In the genomic region with DNA sequence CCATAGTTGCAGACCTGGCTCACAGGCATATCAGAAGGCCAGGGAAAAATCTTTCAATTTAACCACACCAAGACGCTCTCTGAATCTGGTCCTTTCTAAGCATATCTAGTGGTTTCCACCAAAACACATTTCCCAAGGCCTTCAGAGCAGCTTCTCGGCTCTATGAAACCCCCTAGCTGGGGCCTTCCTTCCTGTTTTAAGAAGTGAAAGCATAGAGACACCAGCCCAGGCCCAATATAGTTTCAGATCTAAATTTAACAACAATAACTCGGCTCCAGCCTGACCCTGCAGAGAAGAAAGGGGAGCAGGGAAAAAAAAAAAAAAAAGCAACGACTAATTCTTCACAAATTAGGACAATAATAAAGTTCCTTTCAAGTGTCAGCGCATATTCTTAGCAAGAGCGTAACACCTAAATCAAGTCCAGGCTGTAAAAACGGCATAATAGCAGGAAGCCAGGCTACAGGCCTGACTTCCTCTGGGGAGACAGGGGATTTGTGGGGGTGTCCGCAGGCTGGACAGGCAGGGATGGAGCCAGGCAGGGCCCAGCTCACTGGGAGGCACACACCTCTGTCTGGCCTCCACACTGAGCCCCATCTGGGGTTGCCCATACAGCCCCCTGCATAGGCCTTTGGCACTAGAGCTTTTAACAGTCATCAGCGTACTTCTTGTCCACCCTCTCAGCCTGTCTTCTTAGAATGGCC, we compare ENCODE assay signal across 11 cellular contexts.
A peak's percentile ranks its signal among the peaks of the same experiment; 100 is the strongest.
DNase-seq lines count a peak whose midpoint lies in the region; ATAC-seq and TF ChIP-seq lines count a peak whose summit lies in the region.
"Had no signal": no experiment of that assay in that cellular context is flagged by ENCODE, and none has a peak within 500 bp of the region (broad histone marks: within the 10 kb centered on the region; RNA-seq: fewer than 3 reads in every experiment).

No MANE protein-coding gene starts in this region.

- no peak overlapping the region for H4K8ac ChIP-seq in mesenchymal stem cell (ENCODE audit: low read length)

- H4K91ac ChIP-seq in mesenchymal stem cell (ENCODE audit: low read length): no peak overlapping the region

- H3K23ac ChIP-seq in mesenchymal stem cell (ENCODE audit: low read length in 2 of 2): no peak overlapping the region

- no peaks in the 10 kb centered on the region for H3K4me1 ChIP-seq in mesenchymal stem cell (ENCODE audit: control insufficient read depth, insufficient read depth, low read depth, low read length)
- no peaks in the 10 kb centered on the region for H3K4me1 ChIP-seq in breast epithelium

- no peak overlapping the region for H2BK5ac ChIP-seq in mesenchymal stem cell (ENCODE audit: low read depth, low read length, poor library complexity, severe bottlenecking)

- peaks cover 0 to 9% (median 5%) of the 10 kb centered on the region in 7 donors for H3K9me3 Mint-ChIP-seq in naive B cell
- H3K9me3 Mint-ChIP-seq: HFFc6 had no signal

- H2AK5ac ChIP-seq in mesenchymal stem cell (ENCODE audit: low read length, severe bottlenecking): no peak overlapping the region

- H3K9me3 ChIP-seq in mesenchymal stem cell (ENCODE audit: control insufficient read depth, low read length): no peaks in the 10 kb centered on the region
- H3K9me3 ChIP-seq in breast epithelium: no peaks in the 10 kb centered on the region
- H3K9me3 ChIP-seq: stomach had no signal

- no peaks in the 10 kb centered on the region for H3K27me3 Mint-ChIP-seq in naive B cell

- no peak for TF ChIP-seq POLR2A in GM18505 (IDR thresholded peaks at IDR 0.05; ENCODE audit: borderline replicate concordance, extremely low read depth, insufficient read depth, insufficient read length)
- no peak for TF ChIP-seq POLR2A in breast epithelium (IDR thresholded peaks at IDR 0.05)

- no peak overlapping the region for H3K4me2 ChIP-seq in mesenchymal stem cell (ENCODE audit: low read length, poor library complexity, severe bottlenecking)

- peak; percentile 82 for ATAC-seq in GM18505 (IDR thresholded peaks at IDR 0.05; ENCODE audit: unreplicated experiment)
- ATAC-seq in GM21786 (IDR thresholded peaks at IDR 0.05; ENCODE audit: unreplicated experiment): peak; percentile 79
- peak in 1 of 2 donors; percentile 59 for ATAC-seq in naive B cell (ENCODE audit: low read depth in 2 of 2)
- ATAC-seq in HG02973 (IDR thresholded peaks at IDR 0.05; ENCODE audit: unreplicated experiment): no peak

- no peak overlapping the region for H3K14ac ChIP-seq in mesenchymal stem cell (ENCODE audit: low read length in 2 of 2)

- DNase-seq in NOMO-1 (lab: John Stamatoyannopoulos, UW; ENCODE audit: unreplicated experiment in 2 of 2): peak; percentile 79 to 87
- DNase-seq in naive B cell: no peak
- no peak for DNase-seq in stimulated activated CD4-positive, alpha-beta T cell treated with anti-CD3 and anti-CD28 coated beads, Interleukin-4, amount 100 ng/mL, for 4 hours
- no peak for DNase-seq in mesenchymal stem cell
- DNase-seq in breast epithelium (ENCODE audit: low spot score in 2 of 2): no peak
- DNase-seq: HFFc6, NCI-H2171, stomach had no signal

- no peaks in the 10 kb centered on the region for H3K36me3 ChIP-seq in mesenchymal stem cell (ENCODE audit: control insufficient read depth in 1 of 2, insufficient read depth in 2 of 2, low read depth in 1 of 2, low read length in 2 of 2)
- H3K36me3 ChIP-seq in breast epithelium: no peaks in the 10 kb centered on the region
- H3K36me3 ChIP-seq: stomach had no signal

- no peak overlapping the region for H3K4ac ChIP-seq in mesenchymal stem cell (ENCODE audit: low read depth in 1 of 2, low read length in 2 of 2)

- peaks cover 15 to 42% (median 20%) of the 10 kb centered on the region in 3 donors for H3K4me1 Mint-ChIP-seq in naive B cell

- intact Hi-C loops in breast epithelium (cut with DNase I; ENCODE audit: low total_unique reads): no loop called here

- no peaks in the 10 kb centered on the region for H3K36me3 Mint-ChIP-seq in naive B cell

- no peak overlapping the region for H2BK12ac ChIP-seq in mesenchymal stem cell (ENCODE audit: low read length in 2 of 2)

- H2BK120ac ChIP-seq in mesenchymal stem cell (ENCODE audit: low read depth, low read length): no peak overlapping the region

- no peaks in the 10 kb centered on the region for H3K79me1 ChIP-seq in mesenchymal stem cell (replicated peaks; ENCODE audit: low read length, poor library complexity, severe bottlenecking)

- H3K4me3 ChIP-seq in mesenchymal stem cell (ENCODE audit: insufficient read depth in 1 of 2, low read depth in 1 of 2, low read length in 2 of 2): no peak overlapping the region
- H3K4me3 ChIP-seq in breast epithelium: no peak overlapping the region
- H3K4me3 ChIP-seq: stomach had no signal

- no peaks in the 10 kb centered on the region for H3K27me3 ChIP-seq in mesenchymal stem cell (ENCODE audit: control insufficient read depth in 1 of 2, insufficient read depth in 1 of 2, low read length in 2 of 2)
- no peaks in the 10 kb centered on the region for H3K27me3 ChIP-seq in breast epithelium
- H3K27me3 ChIP-seq: stomach had no signal

- no peak overlapping the region for H3K9ac ChIP-seq in mesenchymal stem cell (ENCODE audit: low read length)

- no peak overlapping the region for H2BK15ac ChIP-seq in mesenchymal stem cell (ENCODE audit: low read depth, poor library complexity, severe bottlenecking)

- H3K27ac Mint-ChIP-seq in naive B cell: peak overlapping the region; percentile 8 to 97 (median 80)
- H3K27ac Mint-ChIP-seq: HFFc6 had no signal

- H3K27ac ChIP-seq in mesenchymal stem cell (ENCODE audit: low read length, poor library complexity, severe bottlenecking) (no peak overlapping the region), breast epithelium (peak overlapping the region in 1 of 2 donors; percentile 32)

- WGBS in mesenchymal stem cell: 50% methylated on average over 8 of the region's 9 CpGs

- no peak overlapping the region for H2AFZ ChIP-seq in mesenchymal stem cell (ENCODE audit: low read depth, low read length)

- H3K4me3 Mint-ChIP-seq in naive B cell: peak overlapping the region in 7 of 8 donors; percentile 32 to 85 (median 69)
- H3K4me3 Mint-ChIP-seq: HFFc6 had no signal

- TF ChIP-seq CTCF in breast epithelium (IDR thresholded peaks at IDR 0.05): no peak

- no peak overlapping the region for H3K18ac ChIP-seq in mesenchymal stem cell (ENCODE audit: low read depth in 1 of 2, low read length in 2 of 2)

Comparison
In these comparisons a context has a peak if more than half of its experiments do, and no peak if none do; other contexts are left out.
1. DNase-seq: peak in NOMO-1 (2 of 2); none in naive B cell (single experiment), stimulated activated CD4-positive, alpha-beta T cell treated with anti-CD3 and anti-CD28 coated beads, Interleukin-4, amount 100 ng/mL, for 4 hours (0 of 2), mesenchymal stem cell (single experiment) and breast epithelium (0 of 2).